In the genomic region with DNA sequence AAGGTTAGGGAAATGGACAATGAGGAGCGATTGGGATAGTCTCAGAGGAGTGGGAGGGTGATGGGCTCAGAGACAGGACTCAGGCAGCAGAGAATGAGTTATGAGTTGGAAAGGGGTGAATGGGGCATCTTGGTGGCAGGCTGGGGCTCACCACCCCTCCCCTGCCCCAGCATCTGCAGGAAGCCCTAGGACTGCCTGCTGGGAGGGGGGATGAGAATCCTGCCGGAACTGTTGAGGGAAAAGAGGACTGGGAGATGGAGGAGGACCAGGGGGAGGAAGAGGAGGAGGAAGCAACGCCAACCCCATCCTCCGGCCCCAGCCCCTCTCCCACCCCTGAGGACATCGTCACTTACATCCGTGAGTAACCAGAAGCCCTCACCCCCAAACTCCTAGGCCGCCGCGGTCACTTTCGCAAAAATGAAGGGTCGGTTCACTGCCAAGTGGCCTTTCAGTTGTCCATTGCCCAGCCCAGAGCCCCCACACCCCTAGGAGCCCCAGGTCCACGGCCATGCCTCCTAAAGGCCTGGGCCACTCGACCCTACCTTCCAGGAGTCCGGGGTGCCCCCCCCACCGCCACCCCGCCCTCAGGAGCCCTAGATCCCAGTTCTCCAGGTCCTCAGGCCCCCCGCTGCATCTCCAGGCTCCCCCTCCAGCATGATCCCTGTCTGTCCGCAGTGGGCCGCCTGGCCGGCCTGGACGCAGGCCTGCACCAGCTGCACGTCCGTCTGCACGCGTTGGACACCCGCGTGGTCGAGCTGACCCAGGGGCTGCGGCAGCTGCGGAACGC, we compare ENCODE assay signal across 1 cellular context.
TF ChIP-seq lines count a peak whose summit lies in the region.

No MANE protein-coding gene starts in this region.

TF ChIP-seq in IMR-90, 13 proteins besides CTCF, POLR2A, EP300 and RAD21:
- TF ChIP-seq, protein P1, sequence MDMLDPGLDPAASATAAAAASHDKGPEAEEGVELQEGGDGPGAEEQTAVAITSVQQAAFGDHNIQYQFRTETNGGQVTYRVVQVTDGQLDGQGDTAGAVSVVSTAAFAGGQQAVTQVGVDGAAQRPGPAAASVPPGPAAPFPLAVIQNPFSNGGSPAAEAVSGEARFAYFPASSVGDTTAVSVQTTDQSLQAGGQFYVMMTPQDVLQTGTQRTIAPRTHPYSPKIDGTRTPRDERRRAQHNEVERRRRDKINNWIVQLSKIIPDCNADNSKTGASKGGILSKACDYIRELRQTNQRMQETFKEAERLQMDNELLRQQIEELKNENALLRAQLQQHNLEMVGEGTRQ (IDR thresholded peaks at IDR 0.05; ENCODE audit: low read depth, low read length), result no peak
- TF ChIP-seq MAFK (IDR thresholded peaks at IDR 0.05; ENCODE audit: low read depth, low read length), result no peak
- no peak for TF ChIP-seq CHD1 (IDR thresholded peaks at IDR 0.05; ENCODE audit: low read depth, low read length)
- peak; percentile 90; the same call in 1 of the 2 replicates for TF ChIP-seq MXI1 (IDR thresholded peaks at IDR 0.05; ENCODE audit: borderline replicate concordance, low read depth, low read length)
- no peak for TF ChIP-seq NFE2L2 (IDR thresholded peaks at IDR 0.05; ENCODE audit: low read depth, low read length)
- TF ChIP-seq, protein P2, sequence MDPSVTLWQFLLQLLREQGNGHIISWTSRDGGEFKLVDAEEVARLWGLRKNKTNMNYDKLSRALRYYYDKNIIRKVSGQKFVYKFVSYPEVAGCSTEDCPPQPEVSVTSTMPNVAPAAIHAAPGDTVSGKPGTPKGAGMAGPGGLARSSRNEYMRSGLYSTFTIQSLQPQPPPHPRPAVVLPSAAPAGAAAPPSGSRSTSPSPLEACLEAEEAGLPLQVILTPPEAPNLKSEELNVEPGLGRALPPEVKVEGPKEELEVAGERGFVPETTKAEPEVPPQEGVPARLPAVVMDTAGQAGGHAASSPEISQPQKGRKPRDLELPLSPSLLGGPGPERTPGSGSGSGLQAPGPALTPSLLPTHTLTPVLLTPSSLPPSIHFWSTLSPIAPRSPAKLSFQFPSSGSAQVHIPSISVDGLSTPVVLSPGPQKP (IDR thresholded peaks at IDR 0.05; ENCODE audit: borderline replicate concordance, low read depth, low read length), result no peak
- TF ChIP-seq MAZ (IDR thresholded peaks at IDR 0.05; ENCODE audit: borderline replicate concordance, low read depth, low read length), result no peak
- TF ChIP-seq BHLHE40 (IDR thresholded peaks at IDR 0.05; ENCODE audit: low read depth, low read length), result peak; percentile 71
- TF ChIP-seq RFX5 (IDR thresholded peaks at IDR 0.05; ENCODE audit: low read depth, low read length), result no peak
- no peak for TF ChIP-seq FOS (IDR thresholded peaks at IDR 0.05; ENCODE audit: low read depth, low read length)
TF ChIP-seq in IMR-90: peak in this region for 2.
